ENCODE assay signal across 1 cellular context in the genomic region with DNA sequence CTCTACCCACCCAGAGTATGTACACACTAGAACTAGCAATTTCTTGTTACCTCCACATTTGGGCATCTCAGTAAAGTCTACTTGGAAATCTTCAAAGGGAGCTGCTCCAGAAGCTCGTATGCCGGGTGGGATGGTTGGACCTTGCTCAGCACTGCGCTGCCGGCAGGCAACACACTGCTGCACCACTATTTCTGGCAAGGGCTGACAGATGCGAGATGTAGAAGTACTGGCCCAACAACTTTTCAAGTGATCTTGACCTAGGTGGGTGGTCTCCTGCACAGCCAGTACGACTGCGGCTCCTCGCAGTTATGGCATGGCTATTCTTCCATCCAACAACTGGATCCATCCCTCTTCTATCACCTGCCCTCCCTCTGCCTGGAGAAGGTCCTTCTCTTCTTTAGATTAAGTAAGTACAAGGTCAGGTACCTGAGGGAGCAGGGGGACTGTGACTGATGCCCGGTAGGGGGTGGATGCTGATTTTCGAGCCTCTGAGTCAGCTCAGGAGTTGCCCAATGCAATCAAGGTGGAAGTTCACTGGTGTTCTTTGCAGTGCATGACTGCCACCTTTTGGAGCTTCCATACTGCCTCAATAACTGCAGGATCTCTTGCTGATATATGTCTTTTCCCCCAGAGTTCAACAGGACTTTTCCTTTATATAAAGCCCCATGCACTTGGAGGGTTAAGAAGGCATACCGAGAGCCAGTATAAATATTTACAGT.
TF ChIP-seq lines count a peak whose summit lies in the region.

No MANE protein-coding gene starts in this region.

TF ChIP-seq in HepG2, 621 proteins besides CTCF, POLR2A, EP300 and RAD21 (continued from another document and continues in another):
- TF ChIP-seq, protein P1, sequence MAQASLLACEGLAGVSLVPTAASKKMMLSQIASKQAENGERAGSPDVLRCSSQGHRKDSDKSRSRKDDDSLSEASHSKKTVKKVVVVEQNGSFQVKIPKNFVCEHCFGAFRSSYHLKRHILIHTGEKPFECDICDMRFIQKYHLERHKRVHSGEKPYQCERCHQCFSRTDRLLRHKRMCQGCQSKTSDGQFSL (CRISPR knock-in tag; IDR thresholded peaks at IDR 0.05) = no peak
- TF ChIP-seq TEAD3 (CRISPR knock-in tag; optimal IDR thresholded peaks at IDR 0.05; ENCODE audit: borderline replicate concordance) (peak; percentile 55), MYC (CRISPR knock-in tag; IDR thresholded peaks at IDR 0.05; ENCODE audit: borderline replicate concordance) (no peak), NR3C1 (CRISPR knock-in tag; IDR thresholded peaks at IDR 0.05) (no peak), SMARCC2 (IDR thresholded peaks at IDR 0.05) (no peak), CEBPG (CRISPR knock-in tag; IDR thresholded peaks at IDR 0.05) (peak; percentile 92), GABPA (IDR thresholded peaks at IDR 0.05; ENCODE audit: low read depth, low read length) (no peak), GABPA (CRISPR knock-in tag; IDR thresholded peaks at IDR 0.05; ENCODE audit: low read depth) (no peak), ZNF546 (CRISPR knock-in tag; conservative IDR thresholded peaks at IDR 0.05) (no peak), SAFB2 (CRISPR knock-in tag; IDR thresholded peaks at IDR 0.05; ENCODE audit: borderline replicate concordance, low read depth) (no peak), NFIC (IDR thresholded peaks at IDR 0.05; ENCODE audit: low read length) (no peak), ZNF652 (CRISPR knock-in tag; IDR thresholded peaks at IDR 0.05; ENCODE audit: borderline replicate concordance, low read depth) (no peak), ZNF614 (CRISPR knock-in tag; IDR thresholded peaks at IDR 0.05; ENCODE audit: borderline replicate concordance) (0 out of 2 replicates have a peak, but pooled peaks have one; percentile 24), XRCC5 (optimal IDR thresholded peaks at IDR 0.05; ENCODE audit: low read length) (peak; percentile 34), BRCA1 (CRISPR knock-in tag; IDR thresholded peaks at IDR 0.05) (no peak), DR1 (CRISPR knock-in tag; IDR thresholded peaks at IDR 0.05) (no peak), TBL1XR1 (IDR thresholded peaks at IDR 0.05; ENCODE audit: borderline replicate concordance, low read length, partially characterized antibody) (no peak), SYNCRIP (IDR thresholded peaks at IDR 0.05; ENCODE audit: insufficient read depth, low read depth, low read length) (no peak), FOXK2 (IDR thresholded peaks at IDR 0.05) (no peak), SIX4 (CRISPR knock-in tag; IDR thresholded peaks at IDR 0.05) (no peak), U2AF2 (IDR thresholded peaks at IDR 0.05; ENCODE audit: low read depth, low read length) (no peak), SMC3 (IDR thresholded peaks at IDR 0.05; ENCODE audit: low read length) (peak; percentile 57), ZNF432 (CRISPR knock-in tag; IDR thresholded peaks at IDR 0.05; ENCODE audit: borderline replicate concordance) (no peak), CBX5 (CRISPR knock-in tag; IDR thresholded peaks at IDR 0.05; ENCODE audit: borderline replicate concordance) (peak; percentile 36; the same call in 1 of the 2 replicates), ZSCAN22 (CRISPR knock-in tag; IDR thresholded peaks at IDR 0.05) (no peak), ZSCAN31 (CRISPR knock-in tag; IDR thresholded peaks at IDR 0.05; ENCODE audit: low read depth) (no peak), GTF3A (CRISPR knock-in tag; conservative IDR thresholded peaks at IDR 0.05) (no peak), ZBTB20 (CRISPR knock-in tag; IDR thresholded peaks at IDR 0.05; ENCODE audit: borderline replicate concordance, low read depth) (no peak), HNF4A (CRISPR knock-in tag; IDR thresholded peaks at IDR 0.05) (no peak), TBP (CRISPR knock-in tag; IDR thresholded peaks at IDR 0.05) (no peak), ZNF589 (CRISPR knock-in tag; conservative IDR thresholded peaks at IDR 0.05) (no peak), NCOA2 (CRISPR knock-in tag; IDR thresholded peaks at IDR 0.05) (no peak)
- TF ChIP-seq, protein P2, sequence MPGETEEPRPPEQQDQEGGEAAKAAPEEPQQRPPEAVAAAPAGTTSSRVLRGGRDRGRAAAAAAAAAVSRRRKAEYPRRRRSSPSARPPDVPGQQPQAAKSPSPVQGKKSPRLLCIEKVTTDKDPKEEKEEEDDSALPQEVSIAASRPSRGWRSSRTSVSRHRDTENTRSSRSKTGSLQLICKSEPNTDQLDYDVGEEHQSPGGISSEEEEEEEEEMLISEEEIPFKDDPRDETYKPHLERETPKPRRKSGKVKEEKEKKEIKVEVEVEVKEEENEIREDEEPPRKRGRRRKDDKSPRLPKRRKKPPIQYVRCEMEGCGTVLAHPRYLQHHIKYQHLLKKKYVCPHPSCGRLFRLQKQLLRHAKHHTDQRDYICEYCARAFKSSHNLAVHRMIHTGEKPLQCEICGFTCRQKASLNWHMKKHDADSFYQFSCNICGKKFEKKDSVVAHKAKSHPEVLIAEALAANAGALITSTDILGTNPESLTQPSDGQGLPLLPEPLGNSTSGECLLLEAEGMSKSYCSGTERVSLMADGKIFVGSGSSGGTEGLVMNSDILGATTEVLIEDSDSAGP (CRISPR knock-in tag; IDR thresholded peaks at IDR 0.05; ENCODE audit: borderline replicate concordance) = peak; percentile 41; the same call in 1 of the 2 replicates
- TF ChIP-seq, protein P3, sequence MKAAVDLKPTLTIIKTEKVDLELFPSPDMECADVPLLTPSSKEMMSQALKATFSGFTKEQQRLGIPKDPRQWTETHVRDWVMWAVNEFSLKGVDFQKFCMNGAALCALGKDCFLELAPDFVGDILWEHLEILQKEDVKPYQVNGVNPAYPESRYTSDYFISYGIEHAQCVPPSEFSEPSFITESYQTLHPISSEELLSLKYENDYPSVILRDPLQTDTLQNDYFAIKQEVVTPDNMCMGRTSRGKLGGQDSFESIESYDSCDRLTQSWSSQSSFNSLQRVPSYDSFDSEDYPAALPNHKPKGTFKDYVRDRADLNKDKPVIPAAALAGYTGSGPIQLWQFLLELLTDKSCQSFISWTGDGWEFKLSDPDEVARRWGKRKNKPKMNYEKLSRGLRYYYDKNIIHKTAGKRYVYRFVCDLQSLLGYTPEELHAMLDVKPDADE (CRISPR knock-in tag; IDR thresholded peaks at IDR 0.05) = no peak
- TF ChIP-seq, protein P4, sequence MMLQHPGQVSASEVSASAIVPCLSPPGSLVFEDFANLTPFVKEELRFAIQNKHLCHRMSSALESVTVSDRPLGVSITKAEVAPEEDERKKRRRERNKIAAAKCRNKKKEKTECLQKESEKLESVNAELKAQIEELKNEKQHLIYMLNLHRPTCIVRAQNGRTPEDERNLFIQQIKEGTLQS (CRISPR knock-in tag; IDR thresholded peaks at IDR 0.05) = peak; percentile 75; the same call in 1 of the 2 replicates
- TF ChIP-seq, protein P5, sequence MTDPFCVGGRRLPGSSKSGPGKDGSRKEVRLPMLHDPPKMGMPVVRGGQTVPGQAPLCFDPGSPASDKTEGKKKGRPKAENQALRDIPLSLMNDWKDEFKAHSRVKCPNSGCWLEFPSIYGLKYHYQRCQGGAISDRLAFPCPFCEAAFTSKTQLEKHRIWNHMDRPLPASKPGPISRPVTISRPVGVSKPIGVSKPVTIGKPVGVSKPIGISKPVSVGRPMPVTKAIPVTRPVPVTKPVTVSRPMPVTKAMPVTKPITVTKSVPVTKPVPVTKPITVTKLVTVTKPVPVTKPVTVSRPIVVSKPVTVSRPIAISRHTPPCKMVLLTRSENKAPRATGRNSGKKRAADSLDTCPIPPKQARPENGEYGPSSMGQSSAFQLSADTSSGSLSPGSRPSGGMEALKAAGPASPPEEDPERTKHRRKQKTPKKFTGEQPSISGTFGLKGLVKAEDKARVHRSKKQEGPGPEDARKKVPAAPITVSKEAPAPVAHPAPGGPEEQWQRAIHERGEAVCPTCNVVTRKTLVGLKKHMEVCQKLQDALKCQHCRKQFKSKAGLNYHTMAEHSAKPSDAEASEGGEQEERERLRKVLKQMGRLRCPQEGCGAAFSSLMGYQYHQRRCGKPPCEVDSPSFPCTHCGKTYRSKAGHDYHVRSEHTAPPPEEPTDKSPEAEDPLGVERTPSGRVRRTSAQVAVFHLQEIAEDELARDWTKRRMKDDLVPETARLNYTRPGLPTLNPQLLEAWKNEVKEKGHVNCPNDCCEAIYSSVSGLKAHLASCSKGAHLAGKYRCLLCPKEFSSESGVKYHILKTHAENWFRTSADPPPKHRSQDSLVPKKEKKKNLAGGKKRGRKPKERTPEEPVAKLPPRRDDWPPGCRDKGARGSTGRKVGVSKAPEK (CRISPR knock-in tag; IDR thresholded peaks at IDR 0.05; ENCODE audit: borderline replicate concordance) = no peak
- TF ChIP-seq, protein P6, sequence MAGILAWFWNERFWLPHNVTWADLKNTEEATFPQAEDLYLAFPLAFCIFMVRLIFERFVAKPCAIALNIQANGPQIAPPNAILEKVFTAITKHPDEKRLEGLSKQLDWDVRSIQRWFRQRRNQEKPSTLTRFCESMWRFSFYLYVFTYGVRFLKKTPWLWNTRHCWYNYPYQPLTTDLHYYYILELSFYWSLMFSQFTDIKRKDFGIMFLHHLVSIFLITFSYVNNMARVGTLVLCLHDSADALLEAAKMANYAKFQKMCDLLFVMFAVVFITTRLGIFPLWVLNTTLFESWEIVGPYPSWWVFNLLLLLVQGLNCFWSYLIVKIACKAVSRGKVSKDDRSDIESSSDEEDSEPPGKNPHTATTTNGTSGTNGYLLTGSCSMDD (CRISPR knock-in tag; IDR thresholded peaks at IDR 0.05) = no peak
- TF ChIP-seq, protein P7, sequence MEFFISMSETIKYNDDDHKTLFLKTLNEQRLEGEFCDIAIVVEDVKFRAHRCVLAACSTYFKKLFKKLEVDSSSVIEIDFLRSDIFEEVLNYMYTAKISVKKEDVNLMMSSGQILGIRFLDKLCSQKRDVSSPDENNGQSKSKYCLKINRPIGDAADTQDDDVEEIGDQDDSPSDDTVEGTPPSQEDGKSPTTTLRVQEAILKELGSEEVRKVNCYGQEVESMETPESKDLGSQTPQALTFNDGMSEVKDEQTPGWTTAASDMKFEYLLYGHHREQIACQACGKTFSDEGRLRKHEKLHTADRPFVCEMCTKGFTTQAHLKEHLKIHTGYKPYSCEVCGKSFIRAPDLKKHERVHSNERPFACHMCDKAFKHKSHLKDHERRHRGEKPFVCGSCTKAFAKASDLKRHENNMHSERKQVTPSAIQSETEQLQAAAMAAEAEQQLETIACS (CRISPR knock-in tag; IDR thresholded peaks at IDR 0.05) = no peak
- TF ChIP-seq, protein P8, sequence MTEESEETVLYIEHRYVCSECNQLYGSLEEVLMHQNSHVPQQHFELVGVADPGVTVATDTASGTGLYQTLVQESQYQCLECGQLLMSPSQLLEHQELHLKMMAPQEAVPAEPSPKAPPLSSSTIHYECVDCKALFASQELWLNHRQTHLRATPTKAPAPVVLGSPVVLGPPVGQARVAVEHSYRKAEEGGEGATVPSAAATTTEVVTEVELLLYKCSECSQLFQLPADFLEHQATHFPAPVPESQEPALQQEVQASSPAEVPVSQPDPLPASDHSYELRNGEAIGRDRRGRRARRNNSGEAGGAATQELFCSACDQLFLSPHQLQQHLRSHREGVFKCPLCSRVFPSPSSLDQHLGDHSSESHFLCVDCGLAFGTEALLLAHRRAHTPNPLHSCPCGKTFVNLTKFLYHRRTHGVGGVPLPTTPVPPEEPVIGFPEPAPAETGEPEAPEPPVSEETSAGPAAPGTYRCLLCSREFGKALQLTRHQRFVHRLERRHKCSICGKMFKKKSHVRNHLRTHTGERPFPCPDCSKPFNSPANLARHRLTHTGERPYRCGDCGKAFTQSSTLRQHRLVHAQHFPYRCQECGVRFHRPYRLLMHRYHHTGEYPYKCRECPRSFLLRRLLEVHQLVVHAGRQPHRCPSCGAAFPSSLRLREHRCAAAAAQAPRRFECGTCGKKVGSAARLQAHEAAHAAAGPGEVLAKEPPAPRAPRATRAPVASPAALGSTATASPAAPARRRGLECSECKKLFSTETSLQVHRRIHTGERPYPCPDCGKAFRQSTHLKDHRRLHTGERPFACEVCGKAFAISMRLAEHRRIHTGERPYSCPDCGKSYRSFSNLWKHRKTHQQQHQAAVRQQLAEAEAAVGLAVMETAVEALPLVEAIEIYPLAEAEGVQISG (CRISPR knock-in tag; IDR thresholded peaks at IDR 0.05) = 0 out of 2 replicates have a peak, but pooled peaks have one; percentile 18
- TF ChIP-seq, protein P9, sequence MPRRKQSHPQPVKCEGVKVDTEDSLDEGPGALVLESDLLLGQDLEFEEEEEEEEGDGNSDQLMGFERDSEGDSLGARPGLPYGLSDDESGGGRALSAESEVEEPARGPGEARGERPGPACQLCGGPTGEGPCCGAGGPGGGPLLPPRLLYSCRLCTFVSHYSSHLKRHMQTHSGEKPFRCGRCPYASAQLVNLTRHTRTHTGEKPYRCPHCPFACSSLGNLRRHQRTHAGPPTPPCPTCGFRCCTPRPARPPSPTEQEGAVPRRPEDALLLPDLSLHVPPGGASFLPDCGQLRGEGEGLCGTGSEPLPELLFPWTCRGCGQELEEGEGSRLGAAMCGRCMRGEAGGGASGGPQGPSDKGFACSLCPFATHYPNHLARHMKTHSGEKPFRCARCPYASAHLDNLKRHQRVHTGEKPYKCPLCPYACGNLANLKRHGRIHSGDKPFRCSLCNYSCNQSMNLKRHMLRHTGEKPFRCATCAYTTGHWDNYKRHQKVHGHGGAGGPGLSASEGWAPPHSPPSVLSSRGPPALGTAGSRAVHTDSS (CRISPR knock-in tag; conservative IDR thresholded peaks at IDR 0.05) = no peak
- TF ChIP-seq, protein P10, sequence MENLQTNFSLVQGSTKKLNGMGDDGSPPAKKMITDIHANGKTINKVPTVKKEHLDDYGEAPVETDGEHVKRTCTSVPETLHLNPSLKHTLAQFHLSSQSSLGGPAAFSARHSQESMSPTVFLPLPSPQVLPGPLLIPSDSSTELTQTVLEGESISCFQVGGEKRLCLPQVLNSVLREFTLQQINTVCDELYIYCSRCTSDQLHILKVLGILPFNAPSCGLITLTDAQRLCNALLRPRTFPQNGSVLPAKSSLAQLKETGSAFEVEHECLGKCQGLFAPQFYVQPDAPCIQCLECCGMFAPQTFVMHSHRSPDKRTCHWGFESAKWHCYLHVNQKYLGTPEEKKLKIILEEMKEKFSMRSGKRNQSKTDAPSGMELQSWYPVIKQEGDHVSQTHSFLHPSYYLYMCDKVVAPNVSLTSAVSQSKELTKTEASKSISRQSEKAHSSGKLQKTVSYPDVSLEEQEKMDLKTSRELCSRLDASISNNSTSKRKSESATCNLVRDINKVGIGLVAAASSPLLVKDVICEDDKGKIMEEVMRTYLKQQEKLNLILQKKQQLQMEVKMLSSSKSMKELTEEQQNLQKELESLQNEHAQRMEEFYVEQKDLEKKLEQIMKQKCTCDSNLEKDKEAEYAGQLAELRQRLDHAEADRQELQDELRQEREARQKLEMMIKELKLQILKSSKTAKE (CRISPR knock-in tag; IDR thresholded peaks at IDR 0.05; ENCODE audit: borderline replicate concordance) = no peak
- TF ChIP-seq, protein P11, sequence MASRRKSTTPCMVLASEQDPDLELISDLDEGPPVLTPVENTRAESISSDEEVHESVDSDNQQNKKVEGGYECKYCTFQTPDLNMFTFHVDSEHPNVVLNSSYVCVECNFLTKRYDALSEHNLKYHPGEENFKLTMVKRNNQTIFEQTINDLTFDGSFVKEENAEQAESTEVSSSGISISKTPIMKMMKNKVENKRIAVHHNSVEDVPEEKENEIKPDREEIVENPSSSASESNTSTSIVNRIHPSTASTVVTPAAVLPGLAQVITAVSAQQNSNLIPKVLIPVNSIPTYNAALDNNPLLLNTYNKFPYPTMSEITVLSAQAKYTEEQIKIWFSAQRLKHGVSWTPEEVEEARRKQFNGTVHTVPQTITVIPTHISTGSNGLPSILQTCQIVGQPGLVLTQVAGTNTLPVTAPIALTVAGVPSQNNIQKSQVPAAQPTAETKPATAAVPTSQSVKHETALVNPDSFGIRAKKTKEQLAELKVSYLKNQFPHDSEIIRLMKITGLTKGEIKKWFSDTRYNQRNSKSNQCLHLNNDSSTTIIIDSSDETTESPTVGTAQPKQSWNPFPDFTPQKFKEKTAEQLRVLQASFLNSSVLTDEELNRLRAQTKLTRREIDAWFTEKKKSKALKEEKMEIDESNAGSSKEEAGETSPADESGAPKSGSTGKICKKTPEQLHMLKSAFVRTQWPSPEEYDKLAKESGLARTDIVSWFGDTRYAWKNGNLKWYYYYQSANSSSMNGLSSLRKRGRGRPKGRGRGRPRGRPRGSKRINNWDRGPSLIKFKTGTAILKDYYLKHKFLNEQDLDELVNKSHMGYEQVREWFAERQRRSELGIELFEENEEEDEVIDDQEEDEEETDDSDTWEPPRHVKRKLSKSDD (CRISPR knock-in tag; IDR thresholded peaks at IDR 0.05; ENCODE audit: low read depth) = no peak
